Comparison of ENCODE assay signal across 9 cellular contexts in the genomic region with DNA sequence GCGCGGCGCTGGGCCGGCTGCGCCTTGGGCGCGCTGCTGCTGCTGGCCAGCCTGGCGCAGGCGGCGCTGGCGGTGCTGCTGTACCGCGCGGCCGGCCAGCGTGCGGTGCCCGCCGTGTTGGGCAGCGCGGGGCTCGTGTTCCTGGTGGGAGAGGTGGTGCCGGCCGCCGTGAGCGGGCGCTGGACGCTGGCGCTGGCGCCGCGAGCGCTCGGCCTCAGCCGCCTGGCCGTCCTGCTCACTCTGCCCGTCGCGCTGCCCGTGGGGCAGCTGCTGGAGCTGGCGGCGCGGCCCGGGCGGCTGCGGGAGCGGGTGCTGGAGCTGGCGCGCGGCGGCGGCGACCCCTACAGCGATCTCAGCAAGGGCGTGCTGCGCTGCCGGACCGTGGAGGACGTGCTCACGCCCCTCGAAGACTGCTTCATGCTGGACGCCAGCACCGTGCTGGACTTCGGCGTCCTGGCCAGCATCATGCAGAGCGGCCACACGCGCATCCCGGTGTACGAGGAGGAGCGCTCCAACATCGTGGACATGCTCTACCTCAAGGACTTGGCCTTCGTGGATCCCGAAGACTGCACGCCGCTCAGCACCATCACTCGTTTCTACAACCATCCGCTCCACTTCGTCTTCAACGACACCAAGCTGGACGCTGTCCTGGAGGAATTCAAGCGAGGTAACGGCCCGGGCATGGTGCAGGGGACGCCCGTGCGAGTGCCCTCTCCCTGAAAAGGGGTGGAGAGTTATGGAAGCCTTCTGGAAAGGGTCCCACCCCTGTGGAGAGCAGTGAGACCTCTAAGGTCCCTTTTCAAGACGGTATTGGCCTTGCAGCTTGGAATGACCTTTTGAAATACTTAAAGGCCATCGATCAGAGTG. TPM values are rescaled to one million over a fixed set of nuclear protein-coding genes. Genes with fewer than 3 reads are reported as not detected.
A peak's percentile ranks its signal among the peaks of the same experiment; 100 is the strongest.
DNase-seq lines count a peak whose midpoint lies in the region; ATAC-seq lines count a peak whose summit lies in the region.
"Had no signal": no experiment of that assay in that cellular context is flagged by ENCODE, and none has a peak within 500 bp of the region (broad histone marks: within the 10 kb centered on the region; RNA-seq: fewer than 3 reads in every experiment).

No MANE protein-coding gene starts in this region.

- H3K9me3 ChIP-seq in HUES48 (ENCODE audit: control insufficient read depth, insufficient read depth, low read length) = no peaks in the 10 kb centered on the region
- H3K9me3 ChIP-seq in adipocyte (ENCODE audit: control insufficient read depth, low read length) = no peaks in the 10 kb centered on the region
- H3K9me3 ChIP-seq in thymus (ENCODE audit: control insufficient read depth) = no peaks in the 10 kb centered on the region
- H3K9me3 ChIP-seq: adrenal gland had no signal

- H3K9ac ChIP-seq in HUES48 (ENCODE audit: low read depth, low read length) (peak overlapping the region; percentile 18; the same call in 1 of the 2 replicates), adipocyte (ENCODE audit: low read length) (peak overlapping the region; percentile 79)

- H3K27me3 ChIP-seq in HUES48 (ENCODE audit: control insufficient read depth, insufficient read depth, low read length) = no peaks in the 10 kb centered on the region
- H3K27me3 ChIP-seq in adipocyte (replicated peaks; ENCODE audit: control insufficient read depth, insufficient read depth, low read length) = no peaks in the 10 kb centered on the region
- H3K27me3 ChIP-seq in thymus (ENCODE audit: control insufficient read depth, insufficient read depth) = no peaks in the 10 kb centered on the region
- H3K27me3 ChIP-seq: adrenal gland had no signal

- 8% methylated on average over 89 of the region's 89 CpGs for WGBS in thymus

- peak overlapping the region; percentile 88 for H3K4me3 ChIP-seq in HUES48 (ENCODE audit: low read depth, low read length)
- peak overlapping the region; percentile 86 for H3K4me3 ChIP-seq in adipocyte (ENCODE audit: low read length)
- peak overlapping the region; percentile 86 for H3K4me3 ChIP-seq in thymus (ENCODE audit: low read length)

- ATAC-seq in HG02970 (IDR thresholded peaks at IDR 0.05; ENCODE audit: low FRiP score, unreplicated experiment) = no peak

- peaks cover 13% of the 10 kb centered on the region for H3K4me1 ChIP-seq in HUES48 (ENCODE audit: control insufficient read depth, insufficient read depth, low read length)
- peaks cover 14% of the 10 kb centered on the region for H3K4me1 ChIP-seq in adipocyte (ENCODE audit: control insufficient read depth, insufficient read depth, low read length)
- H3K4me1 ChIP-seq in thymus (ENCODE audit: control insufficient read depth, insufficient read depth, low read length) = peaks cover 24% of the 10 kb centered on the region

- peaks cover 20% of the 10 kb centered on the region for H3K36me3 ChIP-seq in HUES48 (ENCODE audit: control insufficient read depth, insufficient read depth, low read length)
- H3K36me3 ChIP-seq in adipocyte (ENCODE audit: control insufficient read depth, insufficient read depth, low read length, severe bottlenecking) = no peaks in the 10 kb centered on the region
- no peaks in the 10 kb centered on the region for H3K36me3 ChIP-seq in thymus (ENCODE audit: control insufficient read depth, insufficient read depth)
- H3K36me3 ChIP-seq: adrenal gland had no signal

- H3K27ac ChIP-seq in HUES48 (ENCODE audit: low read depth, low read length) = no peak overlapping the region
- peak overlapping the region; percentile 97 for H3K27ac ChIP-seq in thymus (ENCODE audit: low read depth)

- DNase-seq in DMS79 treated with DMSO at 0.1 percent for 48 hours (lab: John Stamatoyannopoulos, UW) = peak; percentile 15
- no peak for DNase-seq in DMS79 (lab: John Stamatoyannopoulos, UW)
- peak; percentile 78 for DNase-seq in adipocyte (ENCODE audit: low read depth)
- peak; percentile 49 for DNase-seq in left kidney (ENCODE audit: low read depth, low spot score)
- no peak for DNase-seq in stimulated activated CD4-positive, alpha-beta T cell treated with anti-CD3 and anti-CD28 coated beads, Interleukin-4, amount 100 ng/mL, for 4 hours

RNA-seq across cellular contexts. Expression of a gene that starts 1.0 kb away (rescaled TPM):
- 7.3 TPM for polyA plus RNA-seq in thymus

RNA-seq across cellular contexts. Expression of a gene that starts 26.8 kb away (rescaled TPM):
- polyA plus RNA-seq in thymus = 7.5 TPM

RNA-seq across cellular contexts. Expression of a gene that starts 40.7 kb away (rescaled TPM):
- polyA plus RNA-seq in thymus = 10.0 TPM

RNA-seq across cellular contexts. Expression of a gene that starts 52.8 kb away (rescaled TPM):
- 14.1 TPM for polyA plus RNA-seq in thymus

RNA-seq across cellular contexts. Expression of a gene that starts 56.4 kb away (rescaled TPM):
- 3.1 TPM for polyA plus RNA-seq in thymus

Comparison
In these comparisons a context has a peak if more than half of its experiments do, and no peak if none do; other contexts are left out.
1. DNase-seq: peak in DMS79 treated with DMSO at 0.1 percent for 48 hours (single experiment), adipocyte (single experiment) and left kidney (single experiment); none in DMS79 (single experiment) and stimulated activated CD4-positive, alpha-beta T cell treated with anti-CD3 and anti-CD28 coated beads, Interleukin-4, amount 100 ng/mL, for 4 hours (0 of 2).
2. Peak in every context shown above with its lines, with median percentiles within 50 percentile points of each other: H3K4me3 ChIP-seq.